Comparison of ENCODE assay signal across 26 cellular contexts in the genomic region with DNA sequence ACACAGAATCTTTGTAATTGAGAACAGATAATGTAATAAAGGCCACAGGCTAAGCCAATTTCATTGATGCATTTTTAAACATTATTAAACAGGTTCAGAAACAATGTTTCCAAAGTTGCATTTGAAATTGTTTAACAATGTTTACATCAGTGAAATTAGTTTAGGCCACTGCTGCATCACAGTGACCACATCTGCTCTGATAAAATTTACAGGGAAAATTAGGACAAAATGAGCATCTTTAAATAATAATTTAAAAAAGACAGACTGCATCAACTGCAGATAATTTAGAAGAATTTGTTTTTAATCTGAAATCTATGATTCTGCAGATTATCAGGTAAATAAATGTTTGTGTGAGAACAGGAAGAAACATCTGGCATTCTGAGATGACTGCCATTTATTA.
"Had no signal": no experiment of that assay in that cellular context is flagged by ENCODE, and none has a peak within 500 bp of the region (broad histone marks: within the 10 kb centered on the region; RNA-seq: fewer than 3 reads in every experiment).

No MANE protein-coding gene starts in this region.

- DNase-seq: colonic mucosa; cortex of kidney; effector CD8-positive, alpha-beta T cell; effector memory CD8-positive, alpha-beta T cell; endodermal cell; erythroblast; esophagus squamous epithelium; foreskin fibroblast; foreskin melanocyte; gastrocnemius medialis; glutamatergic neuron; head of caudate nucleus; heart right ventricle; hippocampal formation; left cardiac atrium; left lung; left ventricle myocardium superior; lower lobe of right lung; mesenchymal stem cell; mucosa of descending colon; naive B cell had no signal

- H3K9me3 ChIP-seq: colonic mucosa, esophagus squamous epithelium, gastrocnemius medialis, heart right ventricle, left lung, lower lobe of right lung, mucosa of descending colon had no signal

- H3K27ac ChIP-seq: colonic mucosa, epithelial cell of prostate, esophagus squamous epithelium, gastrocnemius medialis, heart right ventricle, left lung, lower lobe of right lung had no signal

- H3K4me1 ChIP-seq: colonic mucosa, gastrocnemius medialis, heart right ventricle, left lung, lower lobe of right lung had no signal

- H3K4me3 ChIP-seq: colonic mucosa, esophagus squamous epithelium, gastrocnemius medialis, heart right ventricle, left lung, lower lobe of right lung, mucosa of descending colon had no signal

- FAIRE-seq: endometrium, islet of Langerhans, keratinocyte had no signal

- H3K27me3 ChIP-seq: colonic mucosa, esophagus squamous epithelium, gastrocnemius medialis, left lung had no signal

- H3K36me3 ChIP-seq: colonic mucosa, esophagus squamous epithelium, gastrocnemius medialis, heart right ventricle, left lung, lower lobe of right lung had no signal

- ATAC-seq: effector memory CD8-positive, alpha-beta T cell; esophagus mucosa; gastrocnemius medialis; left cardiac atrium; left lung; left ventricle myocardium superior; lower lobe of right lung; mucosa of descending colon had no signal
